In genomic region chr3:141528837-141529236, GRCh38 we compare ENCODE assay signal across 24 cellular contexts. TPM values are rescaled to one million over a fixed set of nuclear protein-coding genes. Genes with fewer than 3 reads are reported as not detected.
A peak's percentile ranks its signal among the peaks of the same experiment; 100 is the strongest.
DNase-seq lines count a peak whose midpoint lies in the region; ATAC-seq and TF ChIP-seq lines count a peak whose summit lies in the region.
"Had no signal": no experiment of that assay in that cellular context is flagged by ENCODE, and none has a peak within 500 bp of the region (broad histone marks: within the 10 kb centered on the region; RNA-seq: fewer than 3 reads in every experiment).

No MANE protein-coding gene starts in this region.

- peaks cover 30% of the 10 kb centered on the region for H3K36me3 Mint-ChIP-seq in activated CD8-positive, alpha-beta T cell treated with anti-CD3 and anti-CD28 coated beads for 36 hours (ENCODE audit: low read depth)
- peaks cover 66% of the 10 kb centered on the region for H3K36me3 Mint-ChIP-seq in activated CD8-positive, alpha-beta T cell treated with anti-CD3 and anti-CD28 coated beads, Interleukin-2, amount 10 ng/mL, durations not matched to agents 7 days and 5 days (ENCODE audit: low read depth)
- H3K36me3 Mint-ChIP-seq in effector memory CD8-positive, alpha-beta T cell (ENCODE audit: insufficient read depth) = peaks cover 12% of the 10 kb centered on the region
- peaks cover 17 to 26% of the 10 kb centered on the region in 2 donors for H3K36me3 Mint-ChIP-seq in stimulated activated naive B cell treated with anti-CD40 and anti-IgM and Interleukin-4, amounts not matched to agents 10 μg/mL and 1 μg/mL and 100 μg/mL, for 72 hours

- no peak overlapping the region for H2AFZ ChIP-seq in Karpas-422 (ENCODE audit: low read length)
- H2AFZ ChIP-seq: hepatocyte had no signal

- H3K4me3 Mint-ChIP-seq in activated CD8-positive, alpha-beta T cell treated with anti-CD3 and anti-CD28 coated beads for 36 hours = no peak overlapping the region
- no peak overlapping the region for H3K4me3 Mint-ChIP-seq in activated CD8-positive, alpha-beta T cell treated with anti-CD3 and anti-CD28 coated beads, Interleukin-2, amount 10 ng/mL, durations not matched to agents 7 days and 5 days
- no peak overlapping the region for H3K4me3 Mint-ChIP-seq in effector memory CD8-positive, alpha-beta T cell
- no peak overlapping the region for H3K4me3 Mint-ChIP-seq in stimulated activated naive B cell treated with anti-CD40 and anti-IgM and Interleukin-4, amounts not matched to agents 10 μg/mL and 1 μg/mL and 100 μg/mL, for 72 hours

- CTCF ChIA-PET in activated CD8-positive, alpha-beta T cell treated with anti-CD3 and anti-CD28 coated beads for 36 hours (lab: Charles Lee) = no interaction called here
- CTCF ChIA-PET in activated CD8-positive, alpha-beta T cell treated with anti-CD3 and anti-CD28 coated beads, Interleukin-2, amount 10 ng/mL, durations not matched to agents 7 days and 5 days (lab: Charles Lee) = no interaction called here

- peaks cover 24% of the 10 kb centered on the region; the same call in 1 of the 2 replicates for H3K36me3 ChIP-seq in Karpas-422 (ENCODE audit: insufficient read depth, low read length)
- H3K36me3 ChIP-seq: adrenal gland had no signal

- peaks cover 2% of the 10 kb centered on the region for H3K9me3 Mint-ChIP-seq in activated CD8-positive, alpha-beta T cell treated with anti-CD3 and anti-CD28 coated beads for 36 hours
- H3K9me3 Mint-ChIP-seq in activated CD8-positive, alpha-beta T cell treated with anti-CD3 and anti-CD28 coated beads, Interleukin-2, amount 10 ng/mL, durations not matched to agents 7 days and 5 days (ENCODE audit: insufficient read depth) = no peaks in the 10 kb centered on the region
- no peaks in the 10 kb centered on the region for H3K9me3 Mint-ChIP-seq in effector memory CD8-positive, alpha-beta T cell
- H3K9me3 Mint-ChIP-seq in stimulated activated naive B cell treated with anti-CD40 and anti-IgM and Interleukin-4, amounts not matched to agents 10 μg/mL and 1 μg/mL and 100 μg/mL, for 72 hours = no peaks in the 10 kb centered on the region

- no peak overlapping the region for H3K9ac ChIP-seq in Karpas-422 (ENCODE audit: low read length)

- no peaks in the 10 kb centered on the region for H3K9me2 ChIP-seq in Karpas-422 (replicated peaks; ENCODE audit: insufficient read depth, low read length)

- H3K27me3 Mint-ChIP-seq in activated CD8-positive, alpha-beta T cell treated with anti-CD3 and anti-CD28 coated beads for 36 hours = no peaks in the 10 kb centered on the region
- H3K27me3 Mint-ChIP-seq in activated CD8-positive, alpha-beta T cell treated with anti-CD3 and anti-CD28 coated beads, Interleukin-2, amount 10 ng/mL, durations not matched to agents 7 days and 5 days (ENCODE audit: low read depth) = no peaks in the 10 kb centered on the region
- no peaks in the 10 kb centered on the region for H3K27me3 Mint-ChIP-seq in effector memory CD8-positive, alpha-beta T cell
- no peaks in the 10 kb centered on the region for H3K27me3 Mint-ChIP-seq in stimulated activated naive B cell treated with anti-CD40 and anti-IgM and Interleukin-4, amounts not matched to agents 10 μg/mL and 1 μg/mL and 100 μg/mL, for 72 hours

- H3K4me3 ChIP-seq in Karpas-422 (ENCODE audit: low read length) = no peak overlapping the region
- H3K4me3 ChIP-seq: adrenal gland, hepatocyte had no signal

- H3K4me1 Mint-ChIP-seq in activated CD8-positive, alpha-beta T cell treated with anti-CD3 and anti-CD28 coated beads for 36 hours (ENCODE audit: low read depth) = peaks cover 80% of the 10 kb centered on the region
- peaks cover 65% of the 10 kb centered on the region for H3K4me1 Mint-ChIP-seq in activated CD8-positive, alpha-beta T cell treated with anti-CD3 and anti-CD28 coated beads, Interleukin-2, amount 10 ng/mL, durations not matched to agents 7 days and 5 days (ENCODE audit: low read depth)
- peaks cover 21 to 63% of the 10 kb centered on the region in 2 donors for H3K4me1 Mint-ChIP-seq in effector memory CD8-positive, alpha-beta T cell (ENCODE audit: low read depth in 2 of 2)
- peaks cover 34 to 61% of the 10 kb centered on the region in 2 donors for H3K4me1 Mint-ChIP-seq in stimulated activated naive B cell treated with anti-CD40 and anti-IgM and Interleukin-4, amounts not matched to agents 10 μg/mL and 1 μg/mL and 100 μg/mL, for 72 hours

- H3K9me3 ChIP-seq in Karpas-422 (ENCODE audit: low read length) = no peaks in the 10 kb centered on the region
- H3K9me3 ChIP-seq: adrenal gland had no signal

- peaks cover 43% of the 10 kb centered on the region for H3K4me1 ChIP-seq in Karpas-422 (ENCODE audit: low read length)

- H3K4me2 ChIP-seq in Karpas-422 (ENCODE audit: low read depth, low read length, poor library complexity, severe bottlenecking) = peak overlapping the region; percentile 16
- H3K4me2 ChIP-seq: hepatocyte had no signal

- no peaks in the 10 kb centered on the region for H4K20me1 ChIP-seq in Karpas-422 (ENCODE audit: insufficient read depth, low read depth, low read length)

- peaks cover 74% of the 10 kb centered on the region for H3K79me2 ChIP-seq in Karpas-422 (ENCODE audit: low read length)
- H3K79me2 ChIP-seq: hepatocyte had no signal

- TF ChIP-seq CTCF in activated CD8-positive, alpha-beta T cell treated with anti-CD3 and anti-CD28 coated beads for 36 hours (IDR thresholded peaks at IDR 0.05) = no peak

- intact Hi-C loops in activated CD8-positive, alpha-beta T cell treated with anti-CD3 and anti-CD28 coated beads for 36 hours (cut with micrococcal nuclease) = no loop called here

- DNase-seq in activated CD8-positive, alpha-beta T cell treated with anti-CD3 and anti-CD28 coated beads for 36 hours = no peak
- no peak for DNase-seq in activated CD8-positive, alpha-beta T cell treated with anti-CD3 and anti-CD28 coated beads, Interleukin-2, amount 10 ng/mL, durations not matched to agents 7 days and 5 days
- DNase-seq in Karpas-422 = peak; percentile 50
- DNase-seq in effector memory CD8-positive, alpha-beta T cell = no peak
- DNase-seq in stimulated activated naive B cell treated with anti-CD40 and anti-IgM and Interleukin-4, amounts not matched to agents 10 μg/mL and 1 μg/mL and 100 μg/mL, for 72 hours = no peak
- no peak for DNase-seq in NCI-H187 (lab: John Stamatoyannopoulos, UW)
- DNase-seq: activated CD4-positive, alpha-beta T cell treated with anti-CD3 and anti-CD28 coated beads, Interleukin-2, amount 50 U/mL, for 1 hour; activated T-cell treated with anti-CD3 and anti-CD28 coated beads, Interleukin-2, amount 50 U/mL, for 48 hours; adrenal gland; caudate nucleus; effector CD4-positive, alpha-beta T cell; H7; kidney glomerular epithelial cell; midbrain; NCI-H1436 treated with DMSO at 0.1 percent for 48 hours; NCI-H82; nucleus accumbens; right cardiac atrium; RPMI8226; stimulated activated CD4-positive, alpha-beta T cell treated with anti-CD3 and anti-CD28 coated beads, Interleukin-1b, Interleukin-23, amount 100 ng/mL, for 48 hours; SW 1271 had no signal

- ATAC-seq in activated CD8-positive, alpha-beta T cell treated with anti-CD3 and anti-CD28 coated beads for 36 hours = no peak
- no peak for ATAC-seq in activated CD8-positive, alpha-beta T cell treated with anti-CD3 and anti-CD28 coated beads, Interleukin-2, amount 10 ng/mL, durations not matched to agents 7 days and 5 days
- no peak for ATAC-seq in effector memory CD8-positive, alpha-beta T cell (replicated peaks)
- no peak for ATAC-seq in stimulated activated naive B cell treated with anti-CD40 and anti-IgM and Interleukin-4, amounts not matched to agents 10 μg/mL and 1 μg/mL and 100 μg/mL, for 72 hours (replicated peaks)
- ATAC-seq in GM21526 (IDR thresholded peaks at IDR 0.05; ENCODE audit: low FRiP score, unreplicated experiment) = no peak
- no peak for ATAC-seq in GM19351 (IDR thresholded peaks at IDR 0.05; ENCODE audit: unreplicated experiment)
- ATAC-seq: right cardiac atrium had no signal

- H3K27ac ChIP-seq in Karpas-422 (ENCODE audit: low read length) = peak overlapping the region; percentile 34
- H3K27ac ChIP-seq: hepatocyte had no signal

- no peaks in the 10 kb centered on the region for H3K27me3 ChIP-seq in Karpas-422 (ENCODE audit: low read length)
- H3K27me3 ChIP-seq: adrenal gland, hepatocyte had no signal

- POLR2A ChIA-PET in activated CD8-positive, alpha-beta T cell treated with anti-CD3 and anti-CD28 coated beads for 36 hours (lab: Charles Lee) = no interaction called here
- POLR2A ChIA-PET in activated CD8-positive, alpha-beta T cell treated with anti-CD3 and anti-CD28 coated beads, Interleukin-2, amount 10 ng/mL, durations not matched to agents 7 days and 5 days (lab: Charles Lee) = no interaction called here

- H3K27ac Mint-ChIP-seq in activated CD8-positive, alpha-beta T cell treated with anti-CD3 and anti-CD28 coated beads for 36 hours = peak overlapping the region; percentile 46
- H3K27ac Mint-ChIP-seq in activated CD8-positive, alpha-beta T cell treated with anti-CD3 and anti-CD28 coated beads, Interleukin-2, amount 10 ng/mL, durations not matched to agents 7 days and 5 days = no peak overlapping the region
- H3K27ac Mint-ChIP-seq in effector memory CD8-positive, alpha-beta T cell = peak overlapping the region; percentile 80 to 94
- H3K27ac Mint-ChIP-seq in stimulated activated naive B cell treated with anti-CD40 and anti-IgM and Interleukin-4, amounts not matched to agents 10 μg/mL and 1 μg/mL and 100 μg/mL, for 72 hours = peak overlapping the region; percentile 26

RNA-seq across cellular contexts. Expression of gene RASA2, which starts 42.0 kb away (rescaled TPM):
- total RNA-seq in activated CD8-positive, alpha-beta T cell treated with anti-CD3 and anti-CD28 coated beads for 36 hours = 10 to 100 TPM; 35.4 to 41.5 TPM
- 10 to 100 TPM; 56.8 to 60.2 TPM for total RNA-seq in activated CD8-positive, alpha-beta T cell treated with anti-CD3 and anti-CD28 coated beads, Interleukin-2, amount 10 ng/mL, durations not matched to agents 7 days and 5 days
- total RNA-seq in Karpas-422 (2014; rRNA removed; shearing (Covaris generic); ENCODE audit: low replicate concordance) = 11.5 and 27.1 TPM in 2 replicates
